In the genomic region with DNA sequence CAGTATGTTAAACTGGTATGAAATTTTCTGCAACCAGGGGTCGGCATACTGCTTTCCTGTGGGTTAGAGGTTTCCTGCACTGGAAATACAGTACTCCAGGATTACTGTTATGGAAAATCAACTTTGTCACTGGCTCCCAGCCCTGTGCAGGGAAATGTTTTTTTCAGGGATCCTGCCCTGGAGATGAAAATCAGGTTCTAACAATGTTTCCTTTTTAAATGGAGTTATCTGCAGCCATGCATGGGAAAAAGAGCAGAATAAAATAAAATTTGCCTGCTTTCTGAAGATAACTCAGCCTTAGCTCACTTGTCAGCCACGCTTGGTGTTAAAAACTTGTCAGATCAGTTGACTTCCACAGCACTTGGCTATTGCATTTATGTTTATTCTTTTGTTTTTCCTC, we compare ENCODE assay signal across 27 cellular contexts.
"Had no signal": no experiment of that assay in that cellular context is flagged by ENCODE, and none has a peak within 500 bp of the region (broad histone marks: within the 10 kb centered on the region; RNA-seq: fewer than 3 reads in every experiment).

No MANE protein-coding gene starts in this region.

- ATAC-seq: effector memory CD8-positive, alpha-beta T cell; foreskin keratinocyte; gastrocnemius medialis; gastroesophageal sphincter; heart left ventricle; heart right ventricle had no signal

- H3K4me1 ChIP-seq: colonic mucosa, esophagus muscularis mucosa, esophagus squamous epithelium, foreskin keratinocyte, gastrocnemius medialis, gastroesophageal sphincter, heart left ventricle, heart right ventricle had no signal

- FAIRE-seq: colon, endometrium, endothelial cell of umbilical vein, frontal cortex had no signal

- DNase-seq: colonic mucosa; cortex of kidney; dermis blood vessel endothelial cell; dorsolateral prefrontal cortex; effector CD4-positive, alpha-beta T cell; effector CD8-positive, alpha-beta T cell; effector memory CD4-positive, alpha-beta T cell; effector memory CD8-positive, alpha-beta T cell; endodermal cell; erythroblast; esophagus squamous epithelium; foreskin fibroblast; foreskin keratinocyte; foreskin melanocyte; gastrocnemius medialis; glutamatergic neuron; head of caudate nucleus; heart left ventricle; heart right ventricle had no signal

- H3K27me3 ChIP-seq: colonic mucosa, esophagus muscularis mucosa, esophagus squamous epithelium, foreskin keratinocyte, gastrocnemius medialis, heart left ventricle had no signal

- H3K36me3 ChIP-seq: colonic mucosa, esophagus muscularis mucosa, esophagus squamous epithelium, gastrocnemius medialis, gastroesophageal sphincter, heart left ventricle, heart right ventricle had no signal

- H3K9me3 ChIP-seq: colonic mucosa, esophagus muscularis mucosa, esophagus squamous epithelium, gastrocnemius medialis, gastroesophageal sphincter, heart left ventricle, heart right ventricle had no signal

- H3K27ac ChIP-seq: colonic mucosa, coronary artery, dorsolateral prefrontal cortex, epithelial cell of prostate, esophagus muscularis mucosa, esophagus squamous epithelium, foreskin keratinocyte, gastrocnemius medialis, gastroesophageal sphincter, heart left ventricle, heart right ventricle had no signal

- H3K4me3 ChIP-seq: colonic mucosa, coronary artery, dorsolateral prefrontal cortex, esophagus muscularis mucosa, esophagus squamous epithelium, gastrocnemius medialis, gastroesophageal sphincter, heart left ventricle, heart right ventricle had no signal
